8 cellular contexts compared by ENCODE assay signal in the genomic region with DNA sequence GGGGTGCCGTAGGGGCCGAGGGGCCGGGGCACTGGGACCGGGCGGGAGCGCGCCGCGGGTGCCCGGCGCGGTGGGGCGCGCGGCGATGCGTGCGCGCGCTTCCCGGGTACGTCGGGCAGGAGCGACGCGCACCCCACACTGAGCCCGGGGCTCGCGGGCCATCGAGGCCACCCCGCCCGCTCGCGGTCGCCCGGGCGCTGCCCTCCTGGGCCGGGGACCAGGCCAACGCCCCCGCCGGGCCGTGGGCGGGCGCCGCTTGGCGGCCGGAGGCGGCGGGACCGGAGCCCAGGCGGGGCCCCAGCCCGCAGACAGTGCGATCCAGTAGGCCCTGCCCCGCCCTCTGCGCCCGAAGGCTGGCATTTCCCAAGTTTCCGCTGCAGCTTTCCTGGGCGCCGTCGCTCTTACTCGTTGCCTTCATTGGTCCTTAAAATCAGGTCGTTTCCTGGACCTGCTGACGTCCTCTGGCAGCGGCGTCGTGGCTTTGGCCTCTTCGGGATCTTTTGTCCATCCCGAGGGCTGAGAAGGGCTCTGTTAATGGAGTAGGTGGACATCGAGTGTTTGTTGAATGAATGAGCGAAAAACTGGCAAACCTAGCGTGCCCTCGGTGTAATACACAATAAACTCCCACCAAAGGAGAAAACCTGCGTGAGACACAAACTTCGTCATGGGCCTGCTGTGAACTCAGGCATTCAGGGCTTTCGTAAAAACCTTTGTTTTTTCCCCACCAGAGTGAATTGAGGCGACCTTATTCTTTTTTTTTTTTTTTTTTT. TPM values are rescaled to one million over a fixed set of nuclear protein-coding genes. Genes with fewer than 3 reads are reported as not detected.
DNase-seq lines count a peak whose midpoint lies in the region; ATAC-seq and TF ChIP-seq lines count a peak whose summit lies in the region.

No MANE protein-coding gene starts in this region.

- H3K27ac Mint-ChIP-seq in WTC11, result peak overlapping the region; percentile 100

- H3K4me1 ChIP-seq in esophagus muscularis mucosa, result peaks cover 36 to 71% (median 67%) of the 10 kb centered on the region in 4 donors
- no peaks in the 10 kb centered on the region for H3K4me1 ChIP-seq in mucosa of descending colon (ENCODE audit: low read depth)
- peaks cover 32% of the 10 kb centered on the region for H3K4me1 ChIP-seq in vagina

- ATAC-seq in WTC11 (peak; percentile 82), mucosa of descending colon (peak; percentile 86)

- H3K4me3 ChIP-seq in AG04449 (ENCODE audit: low read depth, low read length) (peak overlapping the region; percentile 79), esophagus muscularis mucosa (peak overlapping the region; percentile 73 to 82 (median 78)), mucosa of descending colon (peak overlapping the region; percentile 50), vagina (peak overlapping the region; percentile 60 to 87)

- peaks cover 23% of the 10 kb centered on the region for H3K4me1 Mint-ChIP-seq in WTC11

- peaks cover 20% of the 10 kb centered on the region for H3K9me3 Mint-ChIP-seq in WTC11

- POLR2A ChIA-PET in AG04449 (lab: Yijun Ruan, JAX), result interaction anchor here (0.8 to 2.1 kb wide), 15 partner anchors 10 to 522 kb away, joined by 3 to 11 read pairs (median 4); no protein-coding TSS in a partner anchor
- POLR2A ChIA-PET in WTC11 (lab: Charles Lee), result interaction anchor here (0.9 to 2.1 kb wide), 9 partner anchors 10 to 631 kb away, joined by 3 to 11 read pairs (median 3); a partner anchor contains a TSS

- TF ChIP-seq POLR2A in esophagus muscularis mucosa (IDR thresholded peaks at IDR 0.05; ENCODE audit: low read depth) (no peak), vagina (IDR thresholded peaks at IDR 0.05) (no peak)

- 18% methylated on average over 11 of the region's 76 CpGs for WGBS in esophagus muscularis mucosa

- H3K27me3 Mint-ChIP-seq in WTC11 (ENCODE audit: low read depth), result peaks cover 29% of the 10 kb centered on the region

- peak; percentile 50 for TF ChIP-seq EP300 in esophagus muscularis mucosa (IDR thresholded peaks at IDR 0.05)

- peaks cover 10% of the 10 kb centered on the region for H3K36me3 Mint-ChIP-seq in WTC11

- H3K36me3 ChIP-seq in esophagus muscularis mucosa (peaks cover 0 to 5% (median 0%) of the 10 kb centered on the region in 4 donors), mucosa of descending colon (ENCODE audit: low read depth) (no peaks in the 10 kb centered on the region), vagina (no peaks in the 10 kb centered on the region)

- H3K9me3 ChIP-seq in esophagus muscularis mucosa (no peaks in the 10 kb centered on the region), mucosa of descending colon (no peaks in the 10 kb centered on the region), vagina (no peaks in the 10 kb centered on the region)

- peak overlapping the region; percentile 96 to 100 (median 98) for H3K27ac ChIP-seq in esophagus muscularis mucosa (replicated peaks in 1 of 4)
- peak overlapping the region; percentile 93 for H3K27ac ChIP-seq in vagina

- DNase-seq in AG04449 (ENCODE audit: low read depth, low spot score), result peak; percentile 17
- DNase-seq in HS-27A (ENCODE audit: low read depth), result peak; percentile 72
- DNase-seq in WTC11 (ENCODE audit: low spot score), result peak; percentile 82
- DNase-seq in esophagus muscularis mucosa (ENCODE audit: extremely low spot score), result peak; percentile 92
- peak; percentile 87 to 90 (median 88) for DNase-seq in mucosa of descending colon
- no peak for DNase-seq in vagina (ENCODE audit: extremely low spot score in 2 of 2)
- no peak for DNase-seq in NCI-H1436 (lab: John Stamatoyannopoulos, UW)
- no peak for DNase-seq in inferior parietal cortex (ENCODE audit: extremely low spot score)

- peak overlapping the region; percentile 94 for H3K4me3 Mint-ChIP-seq in WTC11

- TF ChIP-seq CTCF in AG04449 (IDR thresholded peaks at IDR 0.05; ENCODE audit: insufficient read depth, low read length, missing control alignments) (no peak), WTC11 (IDR thresholded peaks at IDR 0.05) (no peak), esophagus muscularis mucosa (IDR thresholded peaks at IDR 0.05) (peak in 2 of 3 experiments; percentile 43 to 53), mucosa of descending colon (IDR thresholded peaks at IDR 0.05) (peak; percentile 17), vagina (IDR thresholded peaks at IDR 0.05) (peak in 1 of 3 experiments; percentile 19)

- CTCF ChIA-PET in AG04449 (lab: Yijun Ruan, JAX), result interaction anchor here (1.0 to 1.8 kb wide), 2 partner anchors 20 to 80 kb away, joined by 3 to 7 read pairs; no protein-coding TSS in a partner anchor
- CTCF ChIA-PET in WTC11 (lab: Charles Lee), result interaction anchor here (1.1 to 3.1 kb wide), 4 partner anchors 12 to 536 kb away, joined by 3 to 36 read pairs (median 15); no protein-coding TSS in a partner anchor

- intact Hi-C loops in esophagus muscularis mucosa (cut with DNase I) (loop anchor here (2.0 to 5.0 kb wide), 2 partner anchors 47 to 294 kb away; a partner anchor contains a TSS), mucosa of descending colon (cut with DNase I, micrococcal nuclease) (no loop called here), vagina (cut with DNase I) (loop anchor here (2.0 to 10.0 kb wide), 3 partner anchors 13 to 297 kb away; a partner anchor contains a TSS)

- H3K27me3 ChIP-seq in esophagus muscularis mucosa, result no peaks in the 10 kb centered on the region
- H3K27me3 ChIP-seq in vagina, result no peaks in the 10 kb centered on the region

TF ChIP-seq in WTC11, 78 proteins besides CTCF, POLR2A, EP300 and RAD21 (continues in another document):
- TF ChIP-seq, protein P1, sequence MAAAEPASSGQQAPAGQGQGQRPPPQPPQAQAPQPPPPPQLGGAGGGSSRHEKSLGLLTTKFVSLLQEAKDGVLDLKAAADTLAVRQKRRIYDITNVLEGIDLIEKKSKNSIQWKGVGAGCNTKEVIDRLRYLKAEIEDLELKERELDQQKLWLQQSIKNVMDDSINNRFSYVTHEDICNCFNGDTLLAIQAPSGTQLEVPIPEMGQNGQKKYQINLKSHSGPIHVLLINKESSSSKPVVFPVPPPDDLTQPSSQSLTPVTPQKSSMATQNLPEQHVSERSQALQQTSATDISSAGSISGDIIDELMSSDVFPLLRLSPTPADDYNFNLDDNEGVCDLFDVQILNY (CRISPR knock-in tag; IDR thresholded peaks at IDR 0.05), result no peak
- TF ChIP-seq ZNF121 (CRISPR knock-in tag; IDR thresholded peaks at IDR 0.05), result no peak
- TF ChIP-seq SOX15 (CRISPR knock-in tag; IDR thresholded peaks at IDR 0.05), result no peak
- no peak for TF ChIP-seq TEAD1 (CRISPR knock-in tag; IDR thresholded peaks at IDR 0.05)
- TF ChIP-seq, protein P2, sequence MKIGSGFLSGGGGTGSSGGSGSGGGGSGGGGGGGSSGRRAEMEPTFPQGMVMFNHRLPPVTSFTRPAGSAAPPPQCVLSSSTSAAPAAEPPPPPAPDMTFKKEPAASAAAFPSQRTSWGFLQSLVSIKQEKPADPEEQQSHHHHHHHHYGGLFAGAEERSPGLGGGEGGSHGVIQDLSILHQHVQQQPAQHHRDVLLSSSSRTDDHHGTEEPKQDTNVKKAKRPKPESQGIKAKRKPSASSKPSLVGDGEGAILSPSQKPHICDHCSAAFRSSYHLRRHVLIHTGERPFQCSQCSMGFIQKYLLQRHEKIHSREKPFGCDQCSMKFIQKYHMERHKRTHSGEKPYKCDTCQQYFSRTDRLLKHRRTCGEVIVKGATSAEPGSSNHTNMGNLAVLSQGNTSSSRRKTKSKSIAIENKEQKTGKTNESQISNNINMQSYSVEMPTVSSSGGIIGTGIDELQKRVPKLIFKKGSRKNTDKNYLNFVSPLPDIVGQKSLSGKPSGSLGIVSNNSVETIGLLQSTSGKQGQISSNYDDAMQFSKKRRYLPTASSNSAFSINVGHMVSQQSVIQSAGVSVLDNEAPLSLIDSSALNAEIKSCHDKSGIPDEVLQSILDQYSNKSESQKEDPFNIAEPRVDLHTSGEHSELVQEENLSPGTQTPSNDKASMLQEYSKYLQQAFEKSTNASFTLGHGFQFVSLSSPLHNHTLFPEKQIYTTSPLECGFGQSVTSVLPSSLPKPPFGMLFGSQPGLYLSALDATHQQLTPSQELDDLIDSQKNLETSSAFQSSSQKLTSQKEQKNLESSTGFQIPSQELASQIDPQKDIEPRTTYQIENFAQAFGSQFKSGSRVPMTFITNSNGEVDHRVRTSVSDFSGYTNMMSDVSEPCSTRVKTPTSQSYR (CRISPR knock-in tag; IDR thresholded peaks at IDR 0.05), result no peak
- TF ChIP-seq KAT7 (CRISPR knock-in tag; IDR thresholded peaks at IDR 0.05; ENCODE audit: borderline replicate concordance), result peak; percentile 41; the same call in 1 of the 2 replicates
- no peak for TF ChIP-seq RELA (CRISPR knock-in tag; IDR thresholded peaks at IDR 0.05; ENCODE audit: borderline replicate concordance)
- peak; percentile 29; the same call in 1 of the 2 replicates for TF ChIP-seq ZNF396 (CRISPR knock-in tag; IDR thresholded peaks at IDR 0.05; ENCODE audit: borderline replicate concordance)
- TF ChIP-seq, protein P3, sequence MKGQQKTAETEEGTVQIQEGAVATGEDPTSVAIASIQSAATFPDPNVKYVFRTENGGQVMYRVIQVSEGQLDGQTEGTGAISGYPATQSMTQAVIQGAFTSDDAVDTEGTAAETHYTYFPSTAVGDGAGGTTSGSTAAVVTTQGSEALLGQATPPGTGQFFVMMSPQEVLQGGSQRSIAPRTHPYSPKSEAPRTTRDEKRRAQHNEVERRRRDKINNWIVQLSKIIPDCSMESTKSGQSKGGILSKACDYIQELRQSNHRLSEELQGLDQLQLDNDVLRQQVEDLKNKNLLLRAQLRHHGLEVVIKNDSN (CRISPR knock-in tag; IDR thresholded peaks at IDR 0.05), result no peak

RNA-seq across cellular contexts. Expression of a gene that starts 0.6 kb away (rescaled TPM):
- total RNA-seq in WTC11 (2021) (8.4 to 10.4 TPM (median 9.0 TPM) in 3 replicates), esophagus muscularis mucosa (100 to 1,000 TPM; 181 to 228 (median 210) TPM), mucosa of descending colon (100 to 1,000 TPM in 1 of 3 donors, 10 to 100 TPM in 2; 55.7 to 191 (median 57.1) TPM), vagina (51.1 TPM)

Comparison
In these comparisons a context has a peak if more than half of its experiments do, and no peak if none do; other contexts are left out.
1. DNase-seq: peak in AG04449 (single experiment), HS-27A (single experiment), WTC11 (single experiment), esophagus muscularis mucosa (single experiment) and mucosa of descending colon (3 of 3); none in vagina (0 of 2), NCI-H1436 (single experiment) and inferior parietal cortex (single experiment).
2. CTCF ChIP-seq: peak in esophagus muscularis mucosa (2 of 3) and mucosa of descending colon (single experiment); none in AG04449 (single experiment) and WTC11 (single experiment).
3. intact Hi-C loops: an anchor here in esophagus muscularis mucosa (2.0 to 5.0 kb wide) and vagina (2.0 to 10.0 kb wide); none called in mucosa of descending colon.
4. Peak in every context shown above with its lines, with median percentiles within 50 percentile points of each other: H3K4me3 ChIP-seq.